Comparison of ENCODE assay signal across 9 cellular contexts in the genomic region with DNA sequence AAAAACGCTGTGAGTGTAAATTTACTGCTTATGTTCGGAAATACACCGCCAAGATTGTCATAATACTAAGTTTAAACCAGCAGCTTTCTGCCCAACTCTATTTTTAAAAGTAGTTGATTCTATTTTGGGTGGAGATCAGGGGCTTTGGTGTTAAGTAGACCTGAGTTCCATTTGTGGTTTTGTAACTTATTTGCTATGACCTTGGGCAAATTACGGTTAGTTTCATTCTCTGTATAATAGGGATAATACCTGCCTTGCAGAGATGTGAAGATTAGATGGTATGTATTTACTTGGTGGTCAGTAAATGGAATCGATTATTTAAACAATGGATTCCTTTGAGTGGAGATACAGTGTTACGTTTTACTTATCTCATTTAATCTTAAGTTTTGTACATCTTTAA. TPM values are rescaled to one million over a fixed set of nuclear protein-coding genes. Genes with fewer than 3 reads are reported as not detected.
A peak's percentile ranks its signal among the peaks of the same experiment; 100 is the strongest.
DNase-seq lines count a peak whose midpoint lies in the region; ATAC-seq, FAIRE-seq and TF ChIP-seq lines count a peak whose summit lies in the region.
"Had no signal": no experiment of that assay in that cellular context is flagged by ENCODE, and none has a peak within 500 bp of the region (broad histone marks: within the 10 kb centered on the region; RNA-seq: fewer than 3 reads in every experiment).

No MANE protein-coding gene starts in this region.

- H3K27me3 ChIP-seq in keratinocyte (ENCODE audit: control insufficient read depth, extremely low read depth, insufficient read depth, low read length) (no peaks in the 10 kb centered on the region), testis (no peaks in the 10 kb centered on the region)

- H3K79me2 ChIP-seq in keratinocyte (ENCODE audit: control insufficient read depth, insufficient read depth, low read length), result peaks cover 66% of the 10 kb centered on the region

- peaks cover 52% of the 10 kb centered on the region for H3K4me1 Mint-ChIP-seq in activated CD4-positive, alpha-beta T cell treated with anti-CD3 and anti-CD28 coated beads for 36 hours
- H3K4me1 Mint-ChIP-seq in activated T-helper 17 cell treated with anti-CD3 and anti-CD28 coated beads, Interleukin-2, amount 50 U/mL, for 72 hours, result peaks cover 33% of the 10 kb centered on the region

- H3K4me3 ChIP-seq in keratinocyte (ENCODE audit: control insufficient read depth in 2 of 3, extremely low read depth in 1 of 3, insufficient read depth in 2 of 3, low read depth in 1 of 3, low read length in 3 of 3) (peak overlapping the region; percentile 70 to 97 (median 93)), testis (peak overlapping the region; percentile 85 to 99)

- peak overlapping the region; percentile 93 for H3K27ac ChIP-seq in keratinocyte (ENCODE audit: control insufficient read depth, insufficient read depth, low read length)
- peak overlapping the region; percentile 98 for H3K27ac ChIP-seq in testis

- dilution Hi-C loops in keratinocyte (cut with MboI; ENCODE audit: extremely low pct_ligation_motif_present, low sequenced_read_pairs), result no loop called here

- intact Hi-C loops in activated CD4-positive, alpha-beta T cell treated with anti-CD3 and anti-CD28 coated beads for 36 hours (cut with DNase I, micrococcal nuclease), result loop anchor here (1.0 to 5.0 kb wide), 4 partner anchors 15 to 1828 kb away; no protein-coding TSS in a partner anchor
- intact Hi-C loops in testis (cut with DNase I; ENCODE audit: low total_unique reads), result no loop called here

- peaks cover 34% of the 10 kb centered on the region for H3K4me1 ChIP-seq in keratinocyte (ENCODE audit: control insufficient read depth, extremely low read depth, insufficient read depth, low read length)
- peaks cover 20% of the 10 kb centered on the region for H3K4me1 ChIP-seq in testis

- CTCF ChIA-PET in activated CD4-positive, alpha-beta T cell treated with anti-CD3 and anti-CD28 coated beads for 36 hours (lab: Charles Lee), result interaction anchor here (1.3 to 1.9 kb wide), 2 partner anchors 15 to 56 kb away, joined by 3 to 8 read pairs; no protein-coding TSS in a partner anchor

- peak overlapping the region; percentile 98 for H3K9ac ChIP-seq in keratinocyte (ENCODE audit: control insufficient read depth, extremely low read depth, insufficient read depth, low read length)

- H3K9me1 ChIP-seq in keratinocyte (ENCODE audit: control insufficient read depth, extremely low read depth, insufficient read depth, low read length), result peaks cover 2% of the 10 kb centered on the region

- DNase-seq in activated CD4-positive, alpha-beta T cell treated with anti-CD3 and anti-CD28 coated beads for 36 hours, result no peak
- no peak for DNase-seq in activated CD4-positive, alpha-beta T cell treated with anti-CD3 and anti-CD28 coated beads, Interleukin-2, amount 50 U/mL, for 1 hour
- no peak for DNase-seq in keratinocyte (ENCODE audit: low read depth, low spot score)
- no peak for DNase-seq in testis
- no peak for DNase-seq in ACHN
- DNase-seq in iPS-NIHi7 (ENCODE audit: extremely low spot score), result no peak
- DNase-seq in HuH-7.5 (ENCODE audit: low spot score), result no peak

- H3K4me3 Mint-ChIP-seq in activated CD4-positive, alpha-beta T cell treated with anti-CD3 and anti-CD28 coated beads for 36 hours, result peak overlapping the region; percentile 83
- peak overlapping the region; percentile 78 for H3K4me3 Mint-ChIP-seq in activated T-helper 17 cell treated with anti-CD3 and anti-CD28 coated beads, Interleukin-2, amount 50 U/mL, for 72 hours

- no peaks in the 10 kb centered on the region for H3K27me3 Mint-ChIP-seq in activated CD4-positive, alpha-beta T cell treated with anti-CD3 and anti-CD28 coated beads for 36 hours
- H3K27me3 Mint-ChIP-seq in activated T-helper 17 cell treated with anti-CD3 and anti-CD28 coated beads, Interleukin-2, amount 50 U/mL, for 72 hours, result peaks cover 3% of the 10 kb centered on the region

- H3K36me3 Mint-ChIP-seq in activated CD4-positive, alpha-beta T cell treated with anti-CD3 and anti-CD28 coated beads for 36 hours (ENCODE audit: low read depth), result peaks cover 15% of the 10 kb centered on the region
- H3K36me3 Mint-ChIP-seq in activated T-helper 17 cell treated with anti-CD3 and anti-CD28 coated beads, Interleukin-2, amount 50 U/mL, for 72 hours (ENCODE audit: low read depth), result peaks cover 36% of the 10 kb centered on the region

- H4K20me1 ChIP-seq in keratinocyte (ENCODE audit: control insufficient read depth, extremely low read depth, insufficient read depth, low read length), result peaks cover 43% of the 10 kb centered on the region

- H3K9me3 Mint-ChIP-seq in activated CD4-positive, alpha-beta T cell treated with anti-CD3 and anti-CD28 coated beads for 36 hours (ENCODE audit: low read depth), result no peaks in the 10 kb centered on the region
- no peaks in the 10 kb centered on the region for H3K9me3 Mint-ChIP-seq in activated T-helper 17 cell treated with anti-CD3 and anti-CD28 coated beads, Interleukin-2, amount 50 U/mL, for 72 hours

- POLR2A ChIA-PET in activated CD4-positive, alpha-beta T cell treated with anti-CD3 and anti-CD28 coated beads for 36 hours (lab: Charles Lee), result interaction anchor here (0.6 kb wide), 2 partner anchors 44 to 324 kb away, joined by 6 read pairs; no protein-coding TSS in a partner anchor

- H3K4me2 ChIP-seq in keratinocyte (ENCODE audit: control insufficient read depth, extremely low read depth, insufficient read depth, low read depth, low read length), result peak overlapping the region; percentile 95

- in situ Hi-C loops in ACHN (cut with HindIII; ENCODE audit: low pct_ligation_motif_present, low pct_unique_long_range_greater_than_20kb, low sequenced_read_pairs), result no loop called here

- H2AFZ ChIP-seq in keratinocyte (ENCODE audit: control insufficient read depth, low read length), result no peak overlapping the region

- FAIRE-seq in keratinocyte (lab: Jason Lieb, UNC), result no peak

- no peak for ATAC-seq in activated CD4-positive, alpha-beta T cell treated with anti-CD3 and anti-CD28 coated beads for 36 hours
- ATAC-seq in activated T-helper 17 cell treated with anti-CD3 and anti-CD28 coated beads, Interleukin-2, amount 50 U/mL, for 72 hours (replicated peaks), result no peak
- ATAC-seq: sciatic nerve had no signal

- no peak for TF ChIP-seq CTCF in keratinocyte (optimal IDR thresholded peaks at IDR 0.05 in 1 of 3, IDR thresholded peaks at IDR 0.05 in 1 of 3, conservative IDR thresholded peaks at IDR 0.05 in 1 of 3; ENCODE audit: extremely low read depth in 1 of 3, insufficient read depth in 2 of 3, low read length in 3 of 3)
- TF ChIP-seq CTCF in testis (IDR thresholded peaks at IDR 0.05), result no peak

- TF ChIP-seq POLR2A in testis (IDR thresholded peaks at IDR 0.05), result no peak

- no peaks in the 10 kb centered on the region for H3K9me3 ChIP-seq in keratinocyte (ENCODE audit: control insufficient read depth, low read depth, low read length)
- no peaks in the 10 kb centered on the region for H3K9me3 ChIP-seq in testis

- H3K27ac Mint-ChIP-seq in activated CD4-positive, alpha-beta T cell treated with anti-CD3 and anti-CD28 coated beads for 36 hours, result peak overlapping the region; percentile 89
- H3K27ac Mint-ChIP-seq in activated T-helper 17 cell treated with anti-CD3 and anti-CD28 coated beads, Interleukin-2, amount 50 U/mL, for 72 hours, result peak overlapping the region; percentile 95

- H3K36me3 ChIP-seq in keratinocyte (ENCODE audit: control insufficient read depth in 2 of 2, extremely low read depth in 1 of 2, insufficient read depth in 2 of 2, low read length in 2 of 2) (no peaks in the 10 kb centered on the region), testis (ENCODE audit: low read depth, missing control alignments) (no peaks in the 10 kb centered on the region)

- 3 to 4% methylated on average over 6 of the region's 6 CpGs for WGBS in testis, 2 donors

RNA-seq across cellular contexts. Expression of a gene that starts 1.6 kb away (rescaled TPM):
- 100 to 1,000 TPM; 114 to 188 TPM for total RNA-seq in activated CD4-positive, alpha-beta T cell treated with anti-CD3 and anti-CD28 coated beads for 36 hours
- 100 to 1,000 TPM in 1 of 2 donors, 10 to 100 TPM in 1; 67.7 to 113 TPM for total RNA-seq in activated T-helper 17 cell treated with anti-CD3 and anti-CD28 coated beads, Interleukin-2, amount 50 U/mL, for 72 hours
- 141 to 253 TPM (median 168 TPM) in 3 replicates for polyA plus RNA-seq in keratinocyte
- polyA plus RNA-seq in keratinocyte (2011; ENCODE audit: low read depth), result 60.5 TPM
- polyA plus RNA-seq in keratinocyte (2011; cell fraction: cytosol; rRNA removed), result 178 and 247 TPM in 2 replicates
- 110 and 116 TPM in 2 replicates for polyA plus RNA-seq in keratinocyte (2011; cell fraction: nucleus; rRNA removed)
- polyA plus RNA-seq in keratinocyte (2012; ENCODE audit: low replicate concordance), result 81.0 and 118 TPM in 2 replicates
- polyA minus RNA-seq in keratinocyte, result 132 to 176 TPM (median 171 TPM) in 3 replicates
- polyA minus RNA-seq in keratinocyte (2011; cell fraction: cytosol; rRNA and poly(A)+ RNA removed), result 148 TPM
- polyA minus RNA-seq in keratinocyte (2011; cell fraction: nucleus; rRNA and poly(A)+ RNA removed), result 37.1 and 63.4 TPM in 2 replicates
- 100 to 1,000 TPM; 116 to 199 TPM for total RNA-seq in testis
- 138 TPM for polyA plus RNA-seq in testis (ENCODE audit: insufficient read depth, low read depth, low replicate concordance)
